Comparison of ENCODE assay signal across 1 cellular context in the genomic region with DNA sequence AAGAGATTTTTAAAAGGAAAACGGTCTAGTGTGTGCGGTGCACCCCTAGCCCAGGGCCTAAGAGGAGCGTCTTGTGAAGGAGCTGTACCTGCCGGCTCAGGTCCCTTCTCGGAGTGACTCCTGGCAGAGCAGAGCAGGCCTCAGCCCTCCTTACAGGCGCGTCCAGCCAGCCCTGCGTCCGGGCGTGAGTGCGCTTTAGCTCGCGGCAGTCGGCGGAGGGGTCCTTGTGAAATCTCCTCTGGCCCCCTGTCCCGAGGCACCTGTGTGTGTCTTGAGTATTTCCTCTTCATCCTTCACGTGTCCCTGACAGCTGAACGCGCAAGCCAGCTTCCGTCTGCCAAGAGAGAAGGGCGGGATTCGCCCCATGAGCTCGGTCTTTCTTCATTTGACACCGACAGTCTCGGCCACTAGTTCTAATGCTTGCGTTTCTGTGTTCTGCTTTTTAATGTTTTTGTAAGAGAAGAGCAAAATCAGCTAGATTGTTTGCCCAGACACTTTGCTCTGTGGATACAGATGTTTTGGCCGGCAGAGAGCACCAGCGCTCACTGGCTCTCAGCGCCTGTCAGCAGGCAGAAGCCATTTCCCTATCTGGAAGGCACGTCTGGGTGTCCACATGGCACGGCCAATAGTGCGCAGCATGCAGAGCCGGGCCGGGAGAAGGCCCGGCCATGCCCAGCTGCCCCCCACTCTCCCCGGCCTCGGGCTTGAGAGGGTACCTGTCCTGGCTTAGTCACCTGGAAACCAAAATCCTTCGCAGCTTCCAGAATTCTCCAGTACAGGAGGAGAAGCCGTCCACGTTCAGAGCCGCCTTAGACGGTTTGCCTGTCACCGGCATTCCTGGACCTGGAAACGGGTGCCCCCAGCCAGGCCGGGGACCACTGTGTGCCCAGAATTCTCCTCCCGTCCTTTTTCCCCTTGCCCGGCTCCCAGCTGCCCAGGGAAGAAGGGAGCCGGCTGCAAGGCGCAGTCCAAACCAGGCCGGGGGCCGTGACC.
TF ChIP-seq lines count a peak whose summit lies in the region.

No MANE protein-coding gene starts in this region.

TF ChIP-seq in H1, 55 proteins besides CTCF, POLR2A, EP300 and RAD21:
- TF ChIP-seq TAF1 (IDR thresholded peaks at IDR 0.05; ENCODE audit: low read depth, low read length) = no peak
- TF ChIP-seq, protein P1, sequence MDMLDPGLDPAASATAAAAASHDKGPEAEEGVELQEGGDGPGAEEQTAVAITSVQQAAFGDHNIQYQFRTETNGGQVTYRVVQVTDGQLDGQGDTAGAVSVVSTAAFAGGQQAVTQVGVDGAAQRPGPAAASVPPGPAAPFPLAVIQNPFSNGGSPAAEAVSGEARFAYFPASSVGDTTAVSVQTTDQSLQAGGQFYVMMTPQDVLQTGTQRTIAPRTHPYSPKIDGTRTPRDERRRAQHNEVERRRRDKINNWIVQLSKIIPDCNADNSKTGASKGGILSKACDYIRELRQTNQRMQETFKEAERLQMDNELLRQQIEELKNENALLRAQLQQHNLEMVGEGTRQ (IDR thresholded peaks at IDR 0.05; ENCODE audit: low read length) = no peak
- no peak for TF ChIP-seq FOSL1 (IDR thresholded peaks at IDR 0.05; ENCODE audit: insufficient read depth, low read depth, low read length)
- TF ChIP-seq, protein P2, sequence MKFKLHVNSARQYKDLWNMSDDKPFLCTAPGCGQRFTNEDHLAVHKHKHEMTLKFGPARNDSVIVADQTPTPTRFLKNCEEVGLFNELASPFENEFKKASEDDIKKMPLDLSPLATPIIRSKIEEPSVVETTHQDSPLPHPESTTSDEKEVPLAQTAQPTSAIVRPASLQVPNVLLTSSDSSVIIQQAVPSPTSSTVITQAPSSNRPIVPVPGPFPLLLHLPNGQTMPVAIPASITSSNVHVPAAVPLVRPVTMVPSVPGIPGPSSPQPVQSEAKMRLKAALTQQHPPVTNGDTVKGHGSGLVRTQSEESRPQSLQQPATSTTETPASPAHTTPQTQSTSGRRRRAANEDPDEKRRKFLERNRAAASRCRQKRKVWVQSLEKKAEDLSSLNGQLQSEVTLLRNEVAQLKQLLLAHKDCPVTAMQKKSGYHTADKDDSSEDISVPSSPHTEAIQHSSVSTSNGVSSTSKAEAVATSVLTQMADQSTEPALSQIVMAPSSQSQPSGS (IDR thresholded peaks at IDR 0.05; ENCODE audit: low read length) = no peak
- TF ChIP-seq POU5F1 (IDR thresholded peaks at IDR 0.05; ENCODE audit: low read depth, low read length) = no peak
- no peak for TF ChIP-seq CEBPB (IDR thresholded peaks at IDR 0.05; ENCODE audit: low read depth, low read length)
- TF ChIP-seq RBBP5 (IDR thresholded peaks at IDR 0.05; ENCODE audit: borderline replicate concordance, low read depth, low read length) = no peak
- TF ChIP-seq, protein P3, sequence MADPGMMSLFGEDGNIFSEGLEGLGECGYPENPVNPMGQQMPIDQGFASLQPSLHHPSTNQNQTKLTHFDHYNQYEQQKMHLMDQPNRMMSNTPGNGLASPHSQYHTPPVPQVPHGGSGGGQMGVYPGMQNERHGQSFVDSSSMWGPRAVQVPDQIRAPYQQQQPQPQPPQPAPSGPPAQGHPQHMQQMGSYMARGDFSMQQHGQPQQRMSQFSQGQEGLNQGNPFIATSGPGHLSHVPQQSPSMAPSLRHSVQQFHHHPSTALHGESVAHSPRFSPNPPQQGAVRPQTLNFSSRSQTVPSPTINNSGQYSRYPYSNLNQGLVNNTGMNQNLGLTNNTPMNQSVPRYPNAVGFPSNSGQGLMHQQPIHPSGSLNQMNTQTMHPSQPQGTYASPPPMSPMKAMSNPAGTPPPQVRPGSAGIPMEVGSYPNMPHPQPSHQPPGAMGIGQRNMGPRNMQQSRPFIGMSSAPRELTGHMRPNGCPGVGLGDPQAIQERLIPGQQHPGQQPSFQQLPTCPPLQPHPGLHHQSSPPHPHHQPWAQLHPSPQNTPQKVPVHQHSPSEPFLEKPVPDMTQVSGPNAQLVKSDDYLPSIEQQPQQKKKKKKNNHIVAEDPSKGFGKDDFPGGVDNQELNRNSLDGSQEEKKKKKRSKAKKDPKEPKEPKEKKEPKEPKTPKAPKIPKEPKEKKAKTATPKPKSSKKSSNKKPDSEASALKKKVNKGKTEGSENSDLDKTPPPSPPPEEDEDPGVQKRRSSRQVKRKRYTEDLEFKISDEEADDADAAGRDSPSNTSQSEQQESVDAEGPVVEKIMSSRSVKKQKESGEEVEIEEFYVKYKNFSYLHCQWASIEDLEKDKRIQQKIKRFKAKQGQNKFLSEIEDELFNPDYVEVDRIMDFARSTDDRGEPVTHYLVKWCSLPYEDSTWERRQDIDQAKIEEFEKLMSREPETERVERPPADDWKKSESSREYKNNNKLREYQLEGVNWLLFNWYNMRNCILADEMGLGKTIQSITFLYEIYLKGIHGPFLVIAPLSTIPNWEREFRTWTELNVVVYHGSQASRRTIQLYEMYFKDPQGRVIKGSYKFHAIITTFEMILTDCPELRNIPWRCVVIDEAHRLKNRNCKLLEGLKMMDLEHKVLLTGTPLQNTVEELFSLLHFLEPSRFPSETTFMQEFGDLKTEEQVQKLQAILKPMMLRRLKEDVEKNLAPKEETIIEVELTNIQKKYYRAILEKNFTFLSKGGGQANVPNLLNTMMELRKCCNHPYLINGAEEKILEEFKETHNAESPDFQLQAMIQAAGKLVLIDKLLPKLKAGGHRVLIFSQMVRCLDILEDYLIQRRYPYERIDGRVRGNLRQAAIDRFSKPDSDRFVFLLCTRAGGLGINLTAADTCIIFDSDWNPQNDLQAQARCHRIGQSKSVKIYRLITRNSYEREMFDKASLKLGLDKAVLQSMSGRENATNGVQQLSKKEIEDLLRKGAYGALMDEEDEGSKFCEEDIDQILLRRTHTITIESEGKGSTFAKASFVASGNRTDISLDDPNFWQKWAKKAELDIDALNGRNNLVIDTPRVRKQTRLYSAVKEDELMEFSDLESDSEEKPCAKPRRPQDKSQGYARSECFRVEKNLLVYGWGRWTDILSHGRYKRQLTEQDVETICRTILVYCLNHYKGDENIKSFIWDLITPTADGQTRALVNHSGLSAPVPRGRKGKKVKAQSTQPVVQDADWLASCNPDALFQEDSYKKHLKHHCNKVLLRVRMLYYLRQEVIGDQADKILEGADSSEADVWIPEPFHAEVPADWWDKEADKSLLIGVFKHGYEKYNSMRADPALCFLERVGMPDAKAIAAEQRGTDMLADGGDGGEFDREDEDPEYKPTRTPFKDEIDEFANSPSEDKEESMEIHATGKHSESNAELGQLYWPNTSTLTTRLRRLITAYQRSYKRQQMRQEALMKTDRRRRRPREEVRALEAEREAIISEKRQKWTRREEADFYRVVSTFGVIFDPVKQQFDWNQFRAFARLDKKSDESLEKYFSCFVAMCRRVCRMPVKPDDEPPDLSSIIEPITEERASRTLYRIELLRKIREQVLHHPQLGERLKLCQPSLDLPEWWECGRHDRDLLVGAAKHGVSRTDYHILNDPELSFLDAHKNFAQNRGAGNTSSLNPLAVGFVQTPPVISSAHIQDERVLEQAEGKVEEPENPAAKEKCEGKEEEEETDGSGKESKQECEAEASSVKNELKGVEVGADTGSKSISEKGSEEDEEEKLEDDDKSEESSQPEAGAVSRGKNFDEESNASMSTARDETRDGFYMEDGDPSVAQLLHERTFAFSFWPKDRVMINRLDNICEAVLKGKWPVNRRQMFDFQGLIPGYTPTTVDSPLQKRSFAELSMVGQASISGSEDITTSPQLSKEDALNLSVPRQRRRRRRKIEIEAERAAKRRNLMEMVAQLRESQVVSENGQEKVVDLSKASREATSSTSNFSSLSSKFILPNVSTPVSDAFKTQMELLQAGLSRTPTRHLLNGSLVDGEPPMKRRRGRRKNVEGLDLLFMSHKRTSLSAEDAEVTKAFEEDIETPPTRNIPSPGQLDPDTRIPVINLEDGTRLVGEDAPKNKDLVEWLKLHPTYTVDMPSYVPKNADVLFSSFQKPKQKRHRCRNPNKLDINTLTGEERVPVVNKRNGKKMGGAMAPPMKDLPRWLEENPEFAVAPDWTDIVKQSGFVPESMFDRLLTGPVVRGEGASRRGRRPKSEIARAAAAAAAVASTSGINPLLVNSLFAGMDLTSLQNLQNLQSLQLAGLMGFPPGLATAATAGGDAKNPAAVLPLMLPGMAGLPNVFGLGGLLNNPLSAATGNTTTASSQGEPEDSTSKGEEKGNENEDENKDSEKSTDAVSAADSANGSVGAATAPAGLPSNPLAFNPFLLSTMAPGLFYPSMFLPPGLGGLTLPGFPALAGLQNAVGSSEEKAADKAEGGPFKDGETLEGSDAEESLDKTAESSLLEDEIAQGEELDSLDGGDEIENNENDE (IDR thresholded peaks at IDR 0.05; ENCODE audit: insufficient replicate concordance, low read length) = no peak
- TF ChIP-seq NANOG (IDR thresholded peaks at IDR 0.05; ENCODE audit: insufficient read depth, low read depth, low read length, poor library complexity, severe bottlenecking) = no peak
- no peak for TF ChIP-seq SP4 (IDR thresholded peaks at IDR 0.05; ENCODE audit: low read length)
- TF ChIP-seq TCF12 (IDR thresholded peaks at IDR 0.05; ENCODE audit: low read depth, low read length) = no peak
- TF ChIP-seq ZNF274 (IDR thresholded peaks at IDR 0.05; ENCODE audit: borderline replicate concordance, extremely low read depth, low read length) = no peak
- no peak for TF ChIP-seq TBP (IDR thresholded peaks at IDR 0.05; ENCODE audit: low read depth, low read length)
- TF ChIP-seq SIX5 (IDR thresholded peaks at IDR 0.05; ENCODE audit: low read depth, low read length) = no peak
- no peak for TF ChIP-seq KDM5A (IDR thresholded peaks at IDR 0.05; ENCODE audit: low read length)
- no peak for TF ChIP-seq SP2 (IDR thresholded peaks at IDR 0.05; ENCODE audit: low read length)
- TF ChIP-seq, protein P4, sequence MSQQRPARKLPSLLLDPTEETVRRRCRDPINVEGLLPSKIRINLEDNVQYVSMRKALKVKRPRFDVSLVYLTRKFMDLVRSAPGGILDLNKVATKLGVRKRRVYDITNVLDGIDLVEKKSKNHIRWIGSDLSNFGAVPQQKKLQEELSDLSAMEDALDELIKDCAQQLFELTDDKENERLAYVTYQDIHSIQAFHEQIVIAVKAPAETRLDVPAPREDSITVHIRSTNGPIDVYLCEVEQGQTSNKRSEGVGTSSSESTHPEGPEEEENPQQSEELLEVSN (IDR thresholded peaks at IDR 0.05) = no peak
TF ChIP-seq in H1: peak in this region for 0.
